22 cellular contexts compared by ENCODE assay signal in the genomic region with DNA sequence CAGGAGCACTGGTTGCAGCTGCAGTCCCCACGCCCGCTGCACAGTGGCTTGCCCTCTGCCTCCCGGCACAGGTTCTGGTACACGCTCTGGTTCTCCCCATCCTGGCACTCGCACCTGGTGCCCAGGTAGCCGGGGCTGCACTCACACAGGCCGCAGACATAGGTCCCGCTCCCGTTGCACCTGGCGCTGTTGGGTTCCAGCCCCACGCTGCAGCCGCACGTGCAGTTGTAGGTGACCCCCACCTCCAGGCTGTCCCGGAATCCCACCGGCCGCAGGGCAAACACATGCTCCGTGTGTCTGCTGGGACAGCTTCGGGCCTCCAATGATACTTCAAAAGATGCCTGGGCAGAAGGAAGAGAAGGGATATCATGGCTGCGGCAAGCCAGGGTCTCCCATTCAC.
"Had no signal": no experiment of that assay in that cellular context is flagged by ENCODE, and none has a peak within 500 bp of the region (broad histone marks: within the 10 kb centered on the region; RNA-seq: fewer than 3 reads in every experiment).

No MANE protein-coding gene starts in this region.

- H3K4me3 ChIP-seq: colonic mucosa, esophagus muscularis mucosa, gastrocnemius medialis, heart right ventricle, left lung, lower lobe of right lung, mucosa of descending colon had no signal

- H3K4me3 Mint-ChIP-seq: dendritic cell treated with granulocyte-macrophage colony-stimulating factor and Interleukin-4, amounts not matched to agents 40 ng/mL and 50 ng/mL, for 4 days; effector memory CD8-positive, alpha-beta T cell; mesothelial cell of epicardium had no signal

- H3K27ac Mint-ChIP-seq: effector memory CD8-positive, alpha-beta T cell; mesothelial cell of epicardium had no signal

- H3K9me3 Mint-ChIP-seq: dendritic cell treated with granulocyte-macrophage colony-stimulating factor and Interleukin-4, amounts not matched to agents 40 ng/mL and 50 ng/mL, for 4 days; effector memory CD8-positive, alpha-beta T cell; mesothelial cell of epicardium had no signal

- FAIRE-seq: endothelial cell of umbilical vein, islet of Langerhans, keratinocyte had no signal

- H3K9me3 ChIP-seq: colonic mucosa, esophagus muscularis mucosa, gastrocnemius medialis, heart right ventricle, left lung, lower lobe of right lung, mucosa of descending colon had no signal

- H3K27ac ChIP-seq: colonic mucosa, esophagus muscularis mucosa, foreskin keratinocyte, gastrocnemius medialis, heart right ventricle, left lung, lower lobe of right lung had no signal

- ATAC-seq: effector memory CD8-positive, alpha-beta T cell; foreskin keratinocyte; gastrocnemius medialis; heart right ventricle; left cardiac atrium; left lung; left ventricle myocardium superior; lower lobe of right lung; mucosa of descending colon had no signal

- DNase-seq: colonic mucosa; cortex of kidney; effector CD8-positive, alpha-beta T cell; effector memory CD8-positive, alpha-beta T cell; foreskin keratinocyte; gastrocnemius medialis; glutamatergic neuron; head of caudate nucleus; heart right ventricle; hippocampal formation; left cardiac atrium; left ventricle myocardium superior; lower lobe of right lung; mesenchymal stem cell; mucosa of descending colon had no signal

- H3K27me3 ChIP-seq: colonic mucosa, esophagus muscularis mucosa, foreskin keratinocyte, gastrocnemius medialis, heart right ventricle, left lung had no signal

- H3K36me3 ChIP-seq: colonic mucosa had no signal

- H3K4me1 ChIP-seq: colonic mucosa had no signal
